Comparison of ENCODE assay signal across 8 cellular contexts in genomic region chr1:15684042-15684461, GRCh38. TPM values are rescaled to one million over a fixed set of nuclear protein-coding genes. Genes with fewer than 3 reads are reported as not detected.
A peak's percentile ranks its signal among the peaks of the same experiment; 100 is the strongest.
DNase-seq lines count a peak whose midpoint lies in the region; ATAC-seq and TF ChIP-seq lines count a peak whose summit lies in the region.

TSS of gene PLEKHM2 (plus strand) at chr1:15684320. CDS start at chr1:15684559, 239 bp downstream.

- H3K56ac ChIP-seq in mesendoderm (ENCODE audit: low read length), result peak within 1 kb of the TSS; percentile 89

- CTCF ChIA-PET in A673 (lab: Charles Lee), result no interaction called here

- DNase-seq in A673 (ENCODE audit: low spot score) (peak; percentile 70), M059J (ENCODE audit: low read depth) (peak; percentile 43), mesendoderm (no peak), KBM-7 (no peak)
- peak; percentile 25 for DNase-seq in activated CD4-positive, alpha-beta T cell treated with anti-CD3 and anti-CD28 coated beads, Interleukin-2, amount 50 U/mL, for 4 hours
- DNase-seq in effector CD8-positive, alpha-beta T cell (lab: John Stamatoyannopoulos, UW), result peak; percentile 9
- DNase-seq in stimulated activated naive CD8-positive, alpha-beta T cell treated with anti-CD3 and anti-CD28 coated beads, Interleukin-15, Interleukin-2, amounts not matched to agents 100 U/mL and 50 U/mL, for 24 hours, result peak; percentile 62

- no peak within 1 kb of the TSS for H3K23ac ChIP-seq in mesendoderm (ENCODE audit: low read length)

- ATAC-seq in GM19025 (IDR thresholded peaks at IDR 0.05; ENCODE audit: low read depth, unreplicated experiment), result peak; percentile 56
- peak; percentile 75 for ATAC-seq in stimulated activated naive CD8-positive, alpha-beta T cell treated with anti-CD3 and anti-CD28 coated beads, Interleukin-15, Interleukin-2, amounts not matched to agents 100 U/mL and 50 U/mL, for 24 hours

- no peaks in the 10 kb centered on the region for H3K9me3 ChIP-seq in A673 (ENCODE audit: low read depth, low read length, poor library complexity, severe bottlenecking)

- in situ Hi-C loops in KBM-7 (cut with MboI; ENCODE audit: low pct_unique_long_range_greater_than_20kb, low sequenced_read_pairs), result no loop called here

- peaks cover 9% of the 10 kb centered on the region for H3K79me1 ChIP-seq in mesendoderm (ENCODE audit: low read length)

- BruUV-seq in A673 (replicated peaks; lab: Mats Ljungman, UMichigan), result no TSS peak

- no peak within 1 kb of the TSS for H2BK15ac ChIP-seq in mesendoderm (replicated peaks; ENCODE audit: low read depth)

- peak within 1 kb of the TSS; percentile 73 for H3K4me3 ChIP-seq in A673 (ENCODE audit: low read depth, low read length, poor library complexity, severe bottlenecking)
- H3K4me3 ChIP-seq in mesendoderm (ENCODE audit: low read length), result peak within 1 kb of the TSS; percentile 77

- no peak for TF ChIP-seq CTCF in A673 (conservative IDR thresholded peaks at IDR 0.05; ENCODE audit: low read depth, low read length)

- H3K4me1 ChIP-seq in A673 (ENCODE audit: insufficient read depth, low read length, poor library complexity, severe bottlenecking) (peaks cover 3% of the 10 kb centered on the region), mesendoderm (ENCODE audit: control insufficient read depth, low read depth, low read length) (no peaks in the 10 kb centered on the region)

- no peak within 1 kb of the TSS for H4K5ac ChIP-seq in mesendoderm (ENCODE audit: low read length)

- peak within 1 kb of the TSS; percentile 100 for H3K18ac ChIP-seq in mesendoderm (ENCODE audit: low read length)

- peak within 1 kb of the TSS; percentile 99 for H3K4ac ChIP-seq in mesendoderm (ENCODE audit: low read depth, low read length)

- H2BK5ac ChIP-seq in mesendoderm (ENCODE audit: low read length), result no peak within 1 kb of the TSS

- no peaks in the 10 kb centered on the region for H3K36me3 ChIP-seq in A673 (ENCODE audit: insufficient read depth, low read length, poor library complexity, severe bottlenecking)
- H3K36me3 ChIP-seq in mesendoderm (ENCODE audit: control insufficient read depth, insufficient read depth, low read length), result no peaks in the 10 kb centered on the region

- H3K27me3 ChIP-seq in A673 (replicated peaks; ENCODE audit: insufficient read depth, low read depth, low read length, poor library complexity) (no peaks in the 10 kb centered on the region), mesendoderm (ENCODE audit: insufficient read depth, low read length, poor library complexity) (no peaks in the 10 kb centered on the region)

- POLR2A ChIA-PET in A673 (lab: Charles Lee; ENCODE audit: low non-redundant PET), result interaction anchor here (0.6 kb wide), 1 partner anchor 108 kb away, joined by 3 read pairs; no protein-coding TSS in a partner anchor

- peak within 1 kb of the TSS; percentile 79 for H3K9ac ChIP-seq in mesendoderm (ENCODE audit: low read length)

- no CpG with 5 or more reads among the region's 52 CpGs for WGBS in mesendoderm (ENCODE audit: extremely low coverage, insufficient coverage, low lambda C conversion rate)

- H2AK5ac ChIP-seq in mesendoderm (ENCODE audit: low read length), result no peak within 1 kb of the TSS

- peak within 1 kb of the TSS; percentile 99 for H4K8ac ChIP-seq in mesendoderm (ENCODE audit: low read depth, low read length)

- peaks cover 23% of the 10 kb centered on the region for H3K79me2 ChIP-seq in mesendoderm (ENCODE audit: control insufficient read depth, insufficient read depth, low read length)

- H3K27ac ChIP-seq in A673 (ENCODE audit: low read depth, low read length, poor library complexity, severe bottlenecking) (peak within 1 kb of the TSS; percentile 99), mesendoderm (ENCODE audit: low read depth, low read length) (peak within 1 kb of the TSS; percentile 88)

- peak within 1 kb of the TSS; percentile 80 for H3K4me2 ChIP-seq in mesendoderm (ENCODE audit: low read length)

- intact Hi-C loops in A673 (cut with micrococcal nuclease; ENCODE audit: unreplicated experiment), result no loop called here

- H2BK120ac ChIP-seq in mesendoderm (ENCODE audit: low read depth, low read length), result peak within 1 kb of the TSS; percentile 98

RNA-seq across cellular contexts. Expression of gene PLEKHM2, which starts in this region (rescaled TPM):
- 53.9 and 56.2 TPM in 2 replicates for total RNA-seq in A673 (2021)
- 35.3 and 59.1 TPM in 2 replicates for total RNA-seq in M059J (2014; rRNA removed; shearing (Covaris generic))
- 39.7 TPM for polyA plus RNA-seq in mesendoderm (2013, experiment 1 of 2)
- polyA plus RNA-seq in mesendoderm (2013, experiment 2 of 2), result 38.3 TPM

Comparison
In these comparisons a context has a peak if more than half of its experiments do, and no peak if none do; other contexts are left out.
1. DNase-seq: peak in A673 (single experiment), M059J (single experiment), activated CD4-positive, alpha-beta T cell treated with anti-CD3 and anti-CD28 coated beads, Interleukin-2, amount 50 U/mL, for 4 hours (2 of 2), effector CD8-positive, alpha-beta T cell (single experiment) and stimulated activated naive CD8-positive, alpha-beta T cell treated with anti-CD3 and anti-CD28 coated beads, Interleukin-15, Interleukin-2, amounts not matched to agents 100 U/mL and 50 U/mL, for 24 hours (single experiment); none in mesendoderm (single experiment) and KBM-7 (single experiment).